Comparison of ENCODE assay signal across 1 cellular context in genomic region chr6:82248233-82248735, GRCh38.
TF ChIP-seq lines count a peak whose summit lies in the region.

No MANE protein-coding gene starts in this region.

TF ChIP-seq in SK-N-SH, 30 proteins besides CTCF, POLR2A, EP300 and RAD21 (continued from another document):
- TF ChIP-seq RFX5 (IDR thresholded peaks at IDR 0.05; ENCODE audit: low read length) (no peak), PBX3 (IDR thresholded peaks at IDR 0.05) (no peak), ZBTB33 (IDR thresholded peaks at IDR 0.05; ENCODE audit: borderline replicate concordance, low read depth) (no peak)
